ENCODE assay signal across 4 cellular contexts in the genomic region with DNA sequence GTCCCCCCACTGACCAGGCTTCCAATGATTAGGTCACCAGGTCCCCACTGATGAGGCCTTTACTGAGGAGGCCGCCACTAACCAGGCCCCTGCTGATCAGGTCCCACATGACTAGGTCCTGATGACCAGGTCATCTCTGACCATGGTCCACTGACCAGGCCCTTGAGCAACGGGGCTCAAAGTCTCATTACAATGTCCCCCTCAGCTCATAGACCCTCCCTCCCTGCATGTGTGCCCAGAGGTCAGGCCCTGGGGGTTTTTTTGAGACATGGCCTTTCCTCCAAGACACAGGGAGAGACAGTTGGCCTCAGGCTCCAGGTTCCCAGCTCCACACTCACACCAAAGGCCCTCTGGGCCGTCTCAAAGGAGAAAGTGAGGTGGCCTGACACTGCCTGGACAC.
DNase-seq lines count a peak whose midpoint lies in the region; ATAC-seq and TF ChIP-seq lines count a peak whose summit lies in the region.
"Not testable (repeated sequence)": the region's sequence is repeated elsewhere in the genome, so short reads cannot be mapped to it uniquely, and the experiment has no call there.

No MANE protein-coding gene starts in this region.

- not testable (repeated sequence) for H3K27me3 ChIP-seq in esophagus muscularis mucosa; lung (ENCODE audit: control insufficient read depth, insufficient read depth); neuronal stem cell (ENCODE audit: control insufficient read depth in 3 of 3, insufficient read depth in 3 of 3, low read depth in 1 of 3, low read length in 3 of 3); sigmoid colon

- H3K27ac ChIP-seq in esophagus muscularis mucosa (replicated peaks in 1 of 4); lung (ENCODE audit: low read depth in 1 of 2, low read length in 1 of 2); neuronal stem cell (replicated peaks; ENCODE audit: low read length); sigmoid colon: not testable (repeated sequence)

- not testable (repeated sequence) for TF ChIP-seq POLR2A in esophagus muscularis mucosa (IDR thresholded peaks at IDR 0.05; ENCODE audit: low read depth); sigmoid colon (IDR thresholded peaks at IDR 0.05)

- H2BK15ac ChIP-seq in neuronal stem cell (ENCODE audit: low read length) = not testable (repeated sequence)

- DNase-seq in esophagus muscularis mucosa (ENCODE audit: extremely low spot score) = peak; percentile 91
- peak; percentile 28 for DNase-seq in lung (ENCODE audit: low spot score)
- DNase-seq in neuronal stem cell (ENCODE audit: low spot score) = not testable (repeated sequence)
- peak; percentile 61 for DNase-seq in sigmoid colon

- H3K36me3 ChIP-seq in esophagus muscularis mucosa; lung (ENCODE audit: control insufficient read depth in 2 of 2, insufficient read depth in 2 of 2, low read length in 2 of 2); neuronal stem cell (replicated peaks in 1 of 2; ENCODE audit: control insufficient read depth in 2 of 2, insufficient read depth in 2 of 2, low read length in 2 of 2); sigmoid colon: not testable (repeated sequence)

- intact Hi-C loops in esophagus muscularis mucosa (cut with DNase I); sigmoid colon (cut with DNase I): not testable (repeated sequence)

- not testable (repeated sequence) for H3K4me3 ChIP-seq in esophagus muscularis mucosa, lung, sigmoid colon
- H3K4me3 ChIP-seq in neuronal stem cell (ENCODE audit: low read length in 2 of 2) = peak overlapping the region in 1 of 2 donors; percentile 68

- not testable (repeated sequence) for H3K4ac ChIP-seq in neuronal stem cell (ENCODE audit: low read length)

- not testable (repeated sequence) for H3K23ac ChIP-seq in neuronal stem cell (ENCODE audit: low read depth, low read length, poor library complexity)

- H3K4me2 ChIP-seq in neuronal stem cell (ENCODE audit: insufficient read depth, low read length, poor library complexity, severe bottlenecking) = not testable (repeated sequence)

- not testable (repeated sequence) for H3K79me1 ChIP-seq in neuronal stem cell (ENCODE audit: low read depth, low read length)

- WGBS in esophagus muscularis mucosa = 40% methylated on average over 1 of the region's 3 CpGs
- WGBS in lung, 2 donors = 35 to 39% methylated on average over 2 to 3 of the region's 3 CpGs
- no CpG with 5 or more reads among the region's 3 CpGs for WGBS in neuronal stem cell (ENCODE audit: extremely low coverage in 2 of 2, insufficient read length in 2 of 2, insufficient replicate concordance in 1 of 2), 2 donors
- 27 to 33% methylated on average over 3 of the region's 3 CpGs for WGBS in sigmoid colon, 2 donors

- H3K9ac ChIP-seq in neuronal stem cell (ENCODE audit: low read depth, low read length, poor library complexity) = not testable (repeated sequence)

- not testable (repeated sequence) for H4K91ac ChIP-seq in neuronal stem cell (ENCODE audit: low read depth, low read length, poor library complexity)

- H3K18ac ChIP-seq in neuronal stem cell (ENCODE audit: low read length) = not testable (repeated sequence)

- H4K8ac ChIP-seq in neuronal stem cell (ENCODE audit: low read depth, low read length) = peak overlapping the region; percentile 29

- H2BK5ac ChIP-seq in neuronal stem cell (ENCODE audit: low read length) = not testable (repeated sequence)

- H3K14ac ChIP-seq in neuronal stem cell (ENCODE audit: low read length) = not testable (repeated sequence)

- H2BK12ac ChIP-seq in neuronal stem cell (ENCODE audit: low read length) = not testable (repeated sequence)

- not testable (repeated sequence) for TF ChIP-seq EP300 in esophagus muscularis mucosa (IDR thresholded peaks at IDR 0.05); sigmoid colon (IDR thresholded peaks at IDR 0.05)

- H2BK120ac ChIP-seq in neuronal stem cell (ENCODE audit: low read depth, low read length) = not testable (repeated sequence)

- H3K9me3 ChIP-seq in esophagus muscularis mucosa; lung (ENCODE audit: control insufficient read depth in 2 of 2, insufficient read depth in 1 of 2, low read length in 1 of 2); neuronal stem cell (replicated peaks in 1 of 2; ENCODE audit: control insufficient read depth in 2 of 2, insufficient read depth in 1 of 2, low read depth in 1 of 2, low read length in 2 of 2); sigmoid colon: not testable (repeated sequence)

- H2AK5ac ChIP-seq in neuronal stem cell (ENCODE audit: low read depth, low read length) = not testable (repeated sequence)

- H3K4me1 ChIP-seq in esophagus muscularis mucosa; lung (ENCODE audit: control insufficient read depth in 2 of 2, insufficient read depth in 2 of 2, low read length in 2 of 2); neuronal stem cell (ENCODE audit: control insufficient read depth in 2 of 2, insufficient read depth in 1 of 2, low read depth in 1 of 2, low read length in 2 of 2); sigmoid colon: not testable (repeated sequence)

- H2AFZ ChIP-seq in neuronal stem cell (ENCODE audit: low read length) = not testable (repeated sequence)

- not testable (repeated sequence) for TF ChIP-seq CTCF in esophagus muscularis mucosa (IDR thresholded peaks at IDR 0.05); lung (IDR thresholded peaks at IDR 0.05; ENCODE audit: control extremely low read depth, extremely low read depth); sigmoid colon (IDR thresholded peaks at IDR 0.05)

- ATAC-seq in lung (ENCODE audit: insufficient read depth, low FRiP score) = not testable (repeated sequence)
